ENCODE assay signal across 12 cellular contexts in the genomic region with DNA sequence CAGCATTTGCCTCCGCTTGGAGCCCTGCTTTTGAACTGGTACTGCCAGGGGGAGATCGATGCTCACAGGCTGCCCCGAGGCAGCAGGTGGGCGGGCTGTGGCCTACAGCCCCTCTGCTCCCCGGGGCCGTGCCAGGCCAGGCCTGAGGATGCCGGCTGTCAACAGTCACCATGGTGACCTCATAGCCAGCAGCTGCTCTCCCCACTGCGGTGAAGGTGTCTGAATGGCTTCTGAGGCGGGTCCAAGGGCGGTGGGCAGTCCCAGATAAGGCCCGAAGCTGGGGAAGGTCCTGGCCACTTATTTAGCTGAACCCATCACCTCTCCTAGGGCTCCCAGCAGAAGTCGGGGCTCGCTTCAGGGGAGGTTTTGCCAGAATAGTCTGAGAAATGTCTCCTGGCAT.
DNase-seq lines count a peak whose midpoint lies in the region; ATAC-seq, FAIRE-seq and TF ChIP-seq lines count a peak whose summit lies in the region.
"Had no signal": no experiment of that assay in that cellular context is flagged by ENCODE, and none has a peak within 500 bp of the region (broad histone marks: within the 10 kb centered on the region; RNA-seq: fewer than 3 reads in every experiment).

No MANE protein-coding gene starts in this region.

- H3K36me3 ChIP-seq in Panc1 (ENCODE audit: control insufficient read depth, insufficient read depth, low read length) (no peaks in the 10 kb centered on the region), mesodermal cell (ENCODE audit: control insufficient read depth, insufficient read depth, low read length) (no peaks in the 10 kb centered on the region), thyroid gland (no peaks in the 10 kb centered on the region), Caco-2 (ENCODE audit: control insufficient read depth, insufficient read depth, low read length) (no peaks in the 10 kb centered on the region)

- POLR2A ChIA-PET in Panc1 (lab: Charles Lee): no interaction called here
- POLR2A ChIA-PET in Caco-2 (lab: Charles Lee): no interaction called here

- CTCF ChIA-PET in Panc1 (lab: Charles Lee) (interaction anchor here (0.6 kb wide), 1 partner anchor 66 kb away, joined by 4 read pairs; no protein-coding TSS in a partner anchor), Caco-2 (lab: Charles Lee) (no interaction called here)

- BruUV-seq in Panc1 (replicated peaks; lab: Mats Ljungman, UMichigan) (no TSS peak), Caco-2 (replicated peaks; lab: Mats Ljungman, UMichigan) (no TSS peak)

- intact Hi-C loops in Panc1 (cut with micrococcal nuclease; ENCODE audit: unreplicated experiment): no loop called here
- intact Hi-C loops in thyroid gland (cut with DNase I): no loop called here
- intact Hi-C loops in Caco-2 (cut with micrococcal nuclease; ENCODE audit: unreplicated experiment): no loop called here

- H3K4me1 ChIP-seq in Panc1 (ENCODE audit: control insufficient read depth, insufficient read depth, low read length) (peaks cover 15% of the 10 kb centered on the region), mesodermal cell (ENCODE audit: control insufficient read depth, insufficient read depth, low read length, poor library complexity, severe bottlenecking) (peaks cover 19% of the 10 kb centered on the region), thyroid gland (peaks cover 20 to 27% of the 10 kb centered on the region in 2 donors), Caco-2 (no peaks in the 10 kb centered on the region)

- ATAC-seq in Panc1 (no peak), HG02973 (IDR thresholded peaks at IDR 0.05; ENCODE audit: unreplicated experiment) (no peak), GM21737 (IDR thresholded peaks at IDR 0.05; ENCODE audit: unreplicated experiment) (no peak)

- H3K27ac Mint-ChIP-seq in Caco-2 (ENCODE audit: unreplicated experiment): no peak overlapping the region
- H3K27ac Mint-ChIP-seq: stimulated activated naive CD8-positive, alpha-beta T cell treated with anti-CD3 and anti-CD28 coated beads, Interleukin-15, Interleukin-2, amounts not matched to agents 100 ng/mL and 50 ng/mL, for 24 hours had no signal

- FAIRE-seq in H54 (lab: Jason Lieb, UNC): no peak
- FAIRE-seq: endothelial cell of umbilical vein had no signal

- no peaks in the 10 kb centered on the region for H3K9me3 ChIP-seq in Panc1 (ENCODE audit: control insufficient read depth, insufficient read depth, low read depth, low read length)
- no peaks in the 10 kb centered on the region for H3K9me3 ChIP-seq in mesodermal cell (ENCODE audit: control insufficient read depth, low read length)
- no peaks in the 10 kb centered on the region for H3K9me3 ChIP-seq in thyroid gland
- H3K9me3 ChIP-seq in Caco-2: no peaks in the 10 kb centered on the region

- H3K27me3 ChIP-seq in Panc1 (ENCODE audit: control insufficient read depth, insufficient read depth, low read length) (no peaks in the 10 kb centered on the region), thyroid gland (no peaks in the 10 kb centered on the region), Caco-2 (replicated peaks; ENCODE audit: control insufficient read depth, insufficient read depth, low read length) (no peaks in the 10 kb centered on the region)

- WGBS in mesodermal cell (ENCODE audit: insufficient coverage in 2 of 2), 2 experiments: 73 to 81% methylated on average over 9 to 12 of the region's 13 CpGs
- 91 to 92% methylated on average over 6 to 7 of the region's 13 CpGs for WGBS in thyroid gland, 2 donors

- TF ChIP-seq CTCF in Panc1 (IDR thresholded peaks at IDR 0.05) (no peak), thyroid gland (IDR thresholded peaks at IDR 0.05) (no peak), Caco-2 (IDR thresholded peaks at IDR 0.05; ENCODE audit: insufficient read depth in 1 of 2, low read depth in 1 of 2, low read length in 1 of 2, severe bottlenecking in 1 of 2, unreplicated experiment in 1 of 2) (no peak)

- H3K27me3 Mint-ChIP-seq in Caco-2 (ENCODE audit: insufficient read depth, unreplicated experiment): no peaks in the 10 kb centered on the region
- H3K27me3 Mint-ChIP-seq: stimulated activated naive CD8-positive, alpha-beta T cell treated with anti-CD3 and anti-CD28 coated beads, Interleukin-15, Interleukin-2, amounts not matched to agents 100 ng/mL and 50 ng/mL, for 24 hours had no signal

- no peak overlapping the region for H3K4me3 ChIP-seq in Panc1 (ENCODE audit: low read depth in 2 of 2, low read length in 2 of 2)
- H3K4me3 ChIP-seq in mesodermal cell (ENCODE audit: extremely low read depth, insufficient read depth, low read length, poor library complexity, severe bottlenecking): no peak overlapping the region
- no peak overlapping the region for H3K4me3 ChIP-seq in thyroid gland (replicated peaks in 1 of 3)
- H3K4me3 ChIP-seq in Caco-2 (ENCODE audit: low read depth, low read length): no peak overlapping the region

- peak; percentile 29 for DNase-seq in AG08395 (ENCODE audit: low spot score)
- no peak for DNase-seq in H54 (ENCODE audit: insufficient read length, low spot score)
- no peak for DNase-seq in Panc1 (ENCODE audit: low read depth, low spot score)
- DNase-seq in thyroid gland: no peak
- no peak for DNase-seq in Caco-2

- 0 out of 2 replicates have a peak, but pooled peaks have one; percentile 13 for TF ChIP-seq POLR2A in H54 (IDR thresholded peaks at IDR 0.05; ENCODE audit: low read depth, low read length)
- no peak for TF ChIP-seq POLR2A in thyroid gland (IDR thresholded peaks at IDR 0.05)

- H3K9me3 Mint-ChIP-seq in Caco-2 (ENCODE audit: unreplicated experiment): no peaks in the 10 kb centered on the region
- H3K9me3 Mint-ChIP-seq: stimulated activated naive CD8-positive, alpha-beta T cell treated with anti-CD3 and anti-CD28 coated beads, Interleukin-15, Interleukin-2, amounts not matched to agents 100 ng/mL and 50 ng/mL, for 24 hours had no signal

- no peaks in the 10 kb centered on the region for H3K4me1 Mint-ChIP-seq in Caco-2 (ENCODE audit: low read depth, unreplicated experiment)

- H3K4me3 Mint-ChIP-seq in Caco-2 (ENCODE audit: unreplicated experiment): no peak overlapping the region
- H3K4me3 Mint-ChIP-seq: stimulated activated naive CD8-positive, alpha-beta T cell treated with anti-CD3 and anti-CD28 coated beads, Interleukin-15, Interleukin-2, amounts not matched to agents 100 ng/mL and 50 ng/mL, for 24 hours had no signal

- in situ Hi-C loops in Panc1 (cut with HindIII; ENCODE audit: low pct_unique_long_range_greater_than_20kb, low sequenced_read_pairs): no loop called here

- no peaks in the 10 kb centered on the region for H3K36me3 Mint-ChIP-seq in Caco-2 (ENCODE audit: insufficient read depth, unreplicated experiment)

- H3K27ac ChIP-seq in Panc1 (ENCODE audit: low read length) (peak overlapping the region; percentile 65; the same call in 1 of the 2 replicates), mesodermal cell (ENCODE audit: low read depth, low read length, severe bottlenecking) (peak overlapping the region; percentile 43), thyroid gland (peak overlapping the region in 1 of 3 donors; percentile 60)
- H3K27ac ChIP-seq: C4-2B, KMS-11 had no signal
